In the genomic region with DNA sequence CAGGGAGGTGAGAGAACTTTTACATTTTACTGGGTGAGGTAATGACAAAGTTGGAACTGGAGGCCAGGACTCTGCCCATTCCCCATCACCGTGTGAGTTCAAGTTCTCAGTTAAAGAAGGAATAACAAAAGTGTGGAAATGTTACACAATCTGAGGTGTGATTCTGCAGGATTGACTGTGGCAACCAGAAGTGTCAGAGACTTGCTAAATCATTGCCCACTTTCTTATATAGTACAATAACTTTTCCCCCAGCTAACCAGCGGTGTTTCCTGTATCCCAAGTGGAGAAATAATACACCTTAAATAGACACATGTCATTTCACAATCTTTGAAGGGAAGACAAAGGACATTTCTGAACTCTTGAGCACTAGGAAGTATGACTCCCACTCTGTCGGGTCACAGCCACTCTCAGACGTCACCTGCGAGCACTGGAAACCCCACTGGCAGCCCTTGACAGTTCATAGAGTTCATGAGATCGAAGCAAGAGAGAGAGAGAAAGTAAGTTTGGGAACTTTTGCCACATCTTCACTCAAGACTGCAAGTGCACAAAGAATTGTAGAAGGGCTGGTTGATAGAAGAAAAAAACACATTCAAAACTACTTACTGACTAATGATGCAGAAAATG, we compare ENCODE assay signal across 32 cellular contexts. TPM values are rescaled to one million over a fixed set of nuclear protein-coding genes. Genes with fewer than 3 reads are reported as not detected.
DNase-seq lines count a peak whose midpoint lies in the region; ATAC-seq, FAIRE-seq and TF ChIP-seq lines count a peak whose summit lies in the region.
"Had no signal": no experiment of that assay in that cellular context is flagged by ENCODE, and none has a peak within 500 bp of the region (broad histone marks: within the 10 kb centered on the region; RNA-seq: fewer than 3 reads in every experiment).

No MANE protein-coding gene starts in this region.

- DNase-seq in GM12878 (ENCODE audit: low read depth, low spot score) (no peak), GOT3 (lab: John Stamatoyannopoulos, UW) (no peak), dedifferentiated amniotic fluid mesenchymal stem cell (ENCODE audit: extremely low spot score) (no peak), upper lobe of right lung (no peak)
- DNase-seq: ACHN; activated CD4-positive, alpha-beta T cell treated with anti-CD3 and anti-CD28 coated beads, Interleukin-2, amount 10 ng/mL, durations not matched to agents 24 days and 14 days; aorta; endodermal cell; foreskin melanocyte; left ventricle myocardium inferior; midbrain; natural killer cell; NCI-H1092; NCI-H187; NCI-H69; ovary; stimulated activated CD4-positive, alpha-beta T cell treated with anti-CD3 and anti-CD28 coated beads, Interleukin-2, amount 100 ng/mL, for 48 hours had no signal

- peak overlapping the region; percentile 34; the same call in 1 of the 2 replicates for H3K4me3 ChIP-seq in GM08714 (ENCODE audit: low read length)
- peak overlapping the region; percentile 27 for H3K4me3 ChIP-seq in GM12878
- H3K4me3 ChIP-seq in upper lobe of right lung, result no peak overlapping the region
- H3K4me3 ChIP-seq: cardiac muscle cell, coronary artery, esophagus muscularis mucosa, hepatocyte, left ventricle myocardium inferior, ovary, SK-N-MC, smooth muscle cell had no signal

- no peak for TF ChIP-seq RAD21 in GM12878 (IDR thresholded peaks at IDR 0.05; ENCODE audit: insufficient read depth, low read depth, low read length)

- no peak for FAIRE-seq in GM12878 (lab: Jason Lieb, UNC)

- H4K20me1 ChIP-seq in GM12878 (ENCODE audit: control insufficient read depth, insufficient read depth), result no peaks in the 10 kb centered on the region

- 12% methylated on average over 6 of the region's 6 CpGs for WGBS in GM12878 (ENCODE audit: insufficient coverage, insufficient replicate concordance, low lambda C conversion rate, missing lambda C conversion rate)

- peak overlapping the region; percentile 84 for H3K4me2 ChIP-seq in GM12878 (ENCODE audit: control insufficient read depth, insufficient read depth)
- H3K4me2 ChIP-seq: hepatocyte, smooth muscle cell had no signal

- no peak for TF ChIP-seq EP300 in GM12878 (IDR thresholded peaks at IDR 0.05; ENCODE audit: borderline replicate concordance in 1 of 2, control insufficient read depth in 1 of 2, low read depth in 2 of 2, low read length in 2 of 2)

- no peaks in the 10 kb centered on the region for H3K9me3 ChIP-seq in GM12878 (replicated peaks; ENCODE audit: control insufficient read depth, insufficient read depth, low read length)
- H3K9me3 ChIP-seq in upper lobe of right lung, result no peaks in the 10 kb centered on the region
- H3K9me3 ChIP-seq: esophagus muscularis mucosa, left ventricle myocardium inferior, ovary had no signal

- peak overlapping the region; percentile 67 for H3K9ac ChIP-seq in GM12878 (ENCODE audit: control insufficient read depth, insufficient read depth, low read length)

- CTCF ChIA-PET in GM12878 (lab: Yijun Ruan, JAX), result interaction anchor here (1.0 to 9.4 kb wide), 7 partner anchors 10 to 198 kb away, joined by 3 to 140 read pairs (median 3); no protein-coding TSS in a partner anchor

- peak; percentile 38 for ATAC-seq in HG02885 (IDR thresholded peaks at IDR 0.05; ENCODE audit: poor library complexity, unreplicated experiment)
- peak; percentile 62 for ATAC-seq in GM12878
- ATAC-seq in GM18861 (IDR thresholded peaks at IDR 0.05; ENCODE audit: unreplicated experiment), result no peak
- no peak for ATAC-seq in upper lobe of right lung
- ATAC-seq: natural killer cell; stimulated activated effector memory CD8-positive, alpha-beta T cell treated with anti-CD3 and anti-CD28 coated beads, Interleukin-12 subunit alpha, Interleukin-12 subunit beta, amount 100 ng/mL, for 72 hours had no signal

- H2AFZ ChIP-seq in GM12878 (ENCODE audit: control insufficient read depth, low read depth, low read length), result no peak overlapping the region
- H2AFZ ChIP-seq: hepatocyte had no signal

- H3K79me2 ChIP-seq in GM12878 (ENCODE audit: control insufficient read depth, insufficient read depth, low read length), result peaks cover 86% of the 10 kb centered on the region
- H3K79me2 ChIP-seq: hepatocyte had no signal

- no TSS peak for BruUV-seq in GM12878 (replicated peaks; lab: Mats Ljungman, UMichigan)

- H3K27me3 ChIP-seq in GM12878 (replicated peaks in 1 of 2; ENCODE audit: control insufficient read depth in 2 of 2, insufficient read depth in 2 of 2, low read length in 1 of 2) (no peaks in the 10 kb centered on the region), upper lobe of right lung (peaks cover 80% of the 10 kb centered on the region)
- H3K27me3 ChIP-seq: ovary had no signal

- POLR2A ChIA-PET in GM12878 (lab: Charles Lee), result interaction anchor here (1.1 to 17.3 kb wide), 6 partner anchors 11 to 403 kb away, joined by 3 to 354 read pairs (median 6); partner anchors contain the start of gene ZCCHC7

- TF ChIP-seq CTCF in GM12878 (IDR thresholded peaks at IDR 0.05 in 2 of 3, conservative IDR thresholded peaks at IDR 0.05 in 1 of 3; ENCODE audit: control insufficient read depth in 2 of 3, extremely low read depth in 1 of 3, insufficient read depth in 1 of 3, low read depth in 3 of 3, low read length in 3 of 3) (no peak), upper lobe of right lung (IDR thresholded peaks at IDR 0.05) (no peak)

- H3K4me1 ChIP-seq in GM12878 (ENCODE audit: control insufficient read depth, insufficient read depth, low read length) (peaks cover 89% of the 10 kb centered on the region), upper lobe of right lung (no peaks in the 10 kb centered on the region)
- H3K4me1 ChIP-seq: left ventricle myocardium inferior had no signal

- H3K36me3 ChIP-seq in GM12878 (ENCODE audit: control insufficient read depth in 2 of 2, insufficient read depth in 2 of 2, low read length in 1 of 2), result peaks cover 18 to 25% of the 10 kb centered on the region in 2 experiments; a peak in 3 of 4 replicates
- H3K36me3 ChIP-seq in upper lobe of right lung, result no peaks in the 10 kb centered on the region
- H3K36me3 ChIP-seq: cardiac muscle cell, esophagus muscularis mucosa, left ventricle myocardium inferior, ovary had no signal

- in situ Hi-C loops in GM12878 (cut with MboI), result no loop called here

- SMC1A ChIA-PET in GM12878 (lab: Charles Lee; ENCODE audit: uncharacterized antibody, unreplicated experiment), result interaction anchor here (0.6 to 12.3 kb wide), 12 partner anchors 10 to 405 kb away, joined by 3 to 227 read pairs (median 8); no protein-coding TSS in a partner anchor

- TF ChIP-seq POLR2A in GM19193 (IDR thresholded peaks at IDR 0.05; ENCODE audit: extremely low read depth, insufficient read depth, insufficient read length), result peak; percentile 19
- no peak for TF ChIP-seq POLR2A in GM12878 (IDR thresholded peaks at IDR 0.05; ENCODE audit: low read depth, low read length)

- peak overlapping the region; percentile 98 for H3K27ac ChIP-seq in GM12878 (ENCODE audit: control insufficient read depth, insufficient read depth)
- H3K27ac ChIP-seq in upper lobe of right lung, result no peak overlapping the region
- H3K27ac ChIP-seq: C4-2B, cardiac muscle cell, coronary artery, esophagus muscularis mucosa, hepatocyte, left ventricle myocardium inferior, ovary, RWPE1, SK-N-MC, VCaP had no signal

- intact Hi-C loops in GM12878 (cut with micrococcal nuclease; ENCODE audit: unreplicated experiment) (loop anchor here (1.0 to 10.0 kb wide), 2 partner anchors 22 to 61 kb away; no protein-coding TSS in a partner anchor), upper lobe of right lung (cut with DNase I) (no loop called here)

- RAD21 ChIA-PET in GM12878 (lab: Charles Lee; ENCODE audit: unreplicated experiment), result interaction anchor here (1.0 to 2.8 kb wide), 8 partner anchors 9 to 406 kb away, joined by 3 to 62 read pairs (median 6); no protein-coding TSS in a partner anchor

RNA-seq across cellular contexts. Expression of gene PAX5, which starts 28.4 kb away (rescaled TPM):
- 196 and 209 TPM in 2 replicates for total RNA-seq in GM12878 (2013; cell fraction: nucleolus; rRNA removed)
- 45.7 and 45.9 TPM in 2 replicates for total RNA-seq in GM12878 (2014; rRNA removed)
- total RNA-seq in GM12878 (2014; rRNA removed; fragmentation: Illumina TruSeq; extraction: Trizol), result 27.3 and 28.1 TPM in 2 replicates
- total RNA-seq in GM12878 (2021), result 118 and 123 TPM in 2 replicates
- 24.5 TPM for polyA plus RNA-seq in GM12878 (2011; ENCODE audit: low read depth)
- polyA plus RNA-seq in GM12878 (2011; rRNA removed), result 12.7 and 23.6 TPM in 2 replicates
- polyA plus RNA-seq in GM12878 (2011; cell fraction: cytosol; rRNA removed), result 26.7 and 29.9 TPM in 2 replicates
- 57.1 and 80.5 TPM in 2 replicates for polyA plus RNA-seq in GM12878 (2011; cell fraction: nucleus; rRNA removed)
- 41.7 and 47.1 TPM in 2 replicates for polyA plus RNA-seq in GM12878 (2012)
- 29.9 and 48.1 TPM in 2 replicates for polyA plus RNA-seq in GM12878 (2014; fragmentation: Illumina TruSeq; extraction: Trizol)
- 1 to 10 TPM; 2.2 to 2.4 TPM for polyA plus RNA-seq in GM12878 (2014; fragmentation: Nextera tagmentation; extraction: Ambion mirVana)
- polyA plus RNA-seq in GM12878 (2014; rRNA removed), result 36.8 and 44.5 TPM in 2 replicates
- polyA plus RNA-seq in GM12878 (2016; fragmentation: Nextera tagmentation; extraction: Ambion mirVana), result 10 to 100 TPM; 31.2 to 32.6 TPM
- 57.6 and 59.1 TPM in 2 replicates for polyA minus RNA-seq in GM12878 (2011; rRNA and poly(A)+ RNA removed)
- 23.0 and 30.2 TPM in 2 replicates for polyA minus RNA-seq in GM12878 (2011; cell fraction: cytosol; rRNA and poly(A)+ RNA removed)
- 66.4 and 122 TPM in 2 replicates for polyA minus RNA-seq in GM12878 (2011; cell fraction: nucleus; rRNA and poly(A)+ RNA removed)
- total RNA-seq in upper lobe of right lung, result 0.23 TPM
- total RNA-seq: cardiac muscle cell, hepatocyte, left ventricle myocardium inferior, LHCN-M2 had no signal
- polyA plus RNA-seq: cardiac muscle cell, hepatocyte, smooth muscle cell had no signal

Comparison
In these comparisons a context has a peak if more than half of its experiments do, and no peak if none do; other contexts are left out.
1. ATAC-seq: peak in HG02885 (single experiment) and GM12878 (single experiment); none in GM18861 (single experiment) and upper lobe of right lung (single experiment).
2. RNA of gene PAX5, which starts 28.4 kb away (total RNA-seq): 27.3 to 209 TPM in GM12878; 0.23 TPM in upper lobe of right lung (single experiment); every median in the first group is over 10 times any median in the second.